8 cellular contexts compared by ENCODE assay signal in the genomic region with DNA sequence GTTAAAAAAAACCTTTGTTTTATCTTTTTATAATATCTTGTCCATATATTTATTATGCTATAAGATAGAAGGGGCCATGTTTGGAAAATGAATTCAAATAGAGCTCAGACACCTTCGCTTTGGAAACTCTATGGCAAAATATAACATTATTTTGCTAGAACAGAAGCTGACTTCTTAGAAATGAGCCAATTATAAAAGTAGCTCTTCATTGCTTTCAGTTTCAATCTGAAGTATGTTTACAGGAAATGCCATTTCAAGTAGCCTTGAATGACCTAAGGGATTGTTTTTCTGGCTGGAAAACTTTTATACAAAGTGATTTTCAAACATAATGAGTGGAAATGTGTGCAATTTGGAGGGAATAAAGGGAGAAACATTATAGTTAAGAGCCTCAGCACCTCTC. TPM values are rescaled to one million over a fixed set of nuclear protein-coding genes. Genes with fewer than 3 reads are reported as not detected.
DNase-seq lines count a peak whose midpoint lies in the region; ATAC-seq lines count a peak whose summit lies in the region.

No MANE protein-coding gene starts in this region.

- CTCF ChIA-PET in activated CD4-positive, alpha-beta T cell treated with anti-CD3 and anti-CD28 coated beads for 36 hours (lab: Charles Lee) = interaction anchor here (0.6 to 2.6 kb wide), 13 partner anchors 10 to 293 kb away, joined by 3 to 13 read pairs (median 4); no protein-coding TSS in a partner anchor
- CTCF ChIA-PET in activated CD4-positive, alpha-beta memory T cell treated with anti-CD3 and anti-CD28 coated beads for 36 hours (lab: Charles Lee) = interaction anchor here (0.8 to 2.3 kb wide), 8 partner anchors 9 to 184 kb away, joined by 3 to 11 read pairs (median 4); no protein-coding TSS in a partner anchor

- H3K4me1 Mint-ChIP-seq in activated CD4-positive, alpha-beta T cell treated with anti-CD3 and anti-CD28 coated beads for 36 hours = peaks cover 34% of the 10 kb centered on the region
- H3K4me1 Mint-ChIP-seq in activated CD4-positive, alpha-beta memory T cell treated with anti-CD3 and anti-CD28 coated beads for 36 hours (ENCODE audit: low read depth) = peaks cover 45% of the 10 kb centered on the region

- H3K27ac Mint-ChIP-seq in activated CD4-positive, alpha-beta T cell treated with anti-CD3 and anti-CD28 coated beads for 36 hours = peak overlapping the region; percentile 86
- peak overlapping the region; percentile 85 for H3K27ac Mint-ChIP-seq in activated CD4-positive, alpha-beta memory T cell treated with anti-CD3 and anti-CD28 coated beads for 36 hours

- DNase-seq in activated CD4-positive, alpha-beta T cell treated with anti-CD3 and anti-CD28 coated beads for 36 hours = no peak
- no peak for DNase-seq in activated CD4-positive, alpha-beta T cell treated with anti-CD3 and anti-CD28 coated beads for 48 hours
- DNase-seq in activated CD4-positive, alpha-beta memory T cell treated with anti-CD3 and anti-CD28 coated beads for 36 hours = no peak
- DNase-seq in kidney tubule cell (ENCODE audit: low spot score) (peak; percentile 22), AML-193 (lab: John Stamatoyannopoulos, UW) (no peak), 8988T (no peak), DMS 273 (lab: John Stamatoyannopoulos, UW; ENCODE audit: unreplicated experiment) (no peak)

- no peak overlapping the region for H3K4me3 Mint-ChIP-seq in activated CD4-positive, alpha-beta T cell treated with anti-CD3 and anti-CD28 coated beads for 36 hours
- H3K4me3 Mint-ChIP-seq in activated CD4-positive, alpha-beta memory T cell treated with anti-CD3 and anti-CD28 coated beads for 36 hours = peak overlapping the region; percentile 14

- POLR2A ChIA-PET in activated CD4-positive, alpha-beta T cell treated with anti-CD3 and anti-CD28 coated beads for 36 hours (lab: Charles Lee) = interaction anchor here (0.6 to 1.8 kb wide), 10 partner anchors 11 to 288 kb away, joined by 3 to 14 read pairs (median 4); a partner anchor contains a TSS
- POLR2A ChIA-PET in activated CD4-positive, alpha-beta memory T cell treated with anti-CD3 and anti-CD28 coated beads for 36 hours (lab: Charles Lee) = interaction anchor here (0.7 to 3.0 kb wide), 9 partner anchors 10 to 185 kb away, joined by 3 to 18 read pairs (median 3); a partner anchor contains a TSS

- H3K36me3 Mint-ChIP-seq in activated CD4-positive, alpha-beta T cell treated with anti-CD3 and anti-CD28 coated beads for 36 hours (ENCODE audit: low read depth) = peaks cover 17% of the 10 kb centered on the region
- H3K36me3 Mint-ChIP-seq in activated CD4-positive, alpha-beta memory T cell treated with anti-CD3 and anti-CD28 coated beads for 36 hours = peaks cover 10% of the 10 kb centered on the region

- peaks cover 24% of the 10 kb centered on the region for H3K9me3 Mint-ChIP-seq in activated CD4-positive, alpha-beta T cell treated with anti-CD3 and anti-CD28 coated beads for 36 hours (ENCODE audit: low read depth)
- peaks cover 7% of the 10 kb centered on the region for H3K9me3 Mint-ChIP-seq in activated CD4-positive, alpha-beta memory T cell treated with anti-CD3 and anti-CD28 coated beads for 36 hours

- ATAC-seq in activated CD4-positive, alpha-beta T cell treated with anti-CD3 and anti-CD28 coated beads for 36 hours = peak; percentile 78
- ATAC-seq in HG02938 (IDR thresholded peaks at IDR 0.05; ENCODE audit: unreplicated experiment) = peak; percentile 74

- intact Hi-C loops in activated CD4-positive, alpha-beta T cell treated with anti-CD3 and anti-CD28 coated beads for 36 hours (cut with DNase I, micrococcal nuclease) = loop anchor here (1.0 kb wide), 4 partner anchors 10 to 36 kb away; no protein-coding TSS in a partner anchor
- intact Hi-C loops in activated CD4-positive, alpha-beta memory T cell treated with anti-CD3 and anti-CD28 coated beads for 36 hours (cut with micrococcal nuclease) = loop anchor here (1.0 to 2.0 kb wide), 4 partner anchors 10 to 124 kb away; no protein-coding TSS in a partner anchor

- H3K27me3 Mint-ChIP-seq in activated CD4-positive, alpha-beta T cell treated with anti-CD3 and anti-CD28 coated beads for 36 hours = no peaks in the 10 kb centered on the region
- H3K27me3 Mint-ChIP-seq in activated CD4-positive, alpha-beta memory T cell treated with anti-CD3 and anti-CD28 coated beads for 36 hours = no peaks in the 10 kb centered on the region

RNA-seq across cellular contexts. Expression of a gene that starts 37.8 kb away (rescaled TPM):
- total RNA-seq in activated CD4-positive, alpha-beta T cell treated with anti-CD3 and anti-CD28 coated beads for 36 hours = 100 to 1,000 TPM; 122 to 137 TPM
- total RNA-seq in activated CD4-positive, alpha-beta memory T cell treated with anti-CD3 and anti-CD28 coated beads for 36 hours = 10 to 100 TPM; 95.1 to 95.7 TPM

RNA-seq across cellular contexts. Expression of a gene that starts 53.4 kb away (rescaled TPM):
- total RNA-seq in activated CD4-positive, alpha-beta T cell treated with anti-CD3 and anti-CD28 coated beads for 36 hours = under 1 TPM; 0.46 to 0.53 TPM
- total RNA-seq in activated CD4-positive, alpha-beta memory T cell treated with anti-CD3 and anti-CD28 coated beads for 36 hours = under 1 TPM; 0.73 to 0.81 TPM
